1 cellular context compared by ENCODE assay signal in the genomic region with DNA sequence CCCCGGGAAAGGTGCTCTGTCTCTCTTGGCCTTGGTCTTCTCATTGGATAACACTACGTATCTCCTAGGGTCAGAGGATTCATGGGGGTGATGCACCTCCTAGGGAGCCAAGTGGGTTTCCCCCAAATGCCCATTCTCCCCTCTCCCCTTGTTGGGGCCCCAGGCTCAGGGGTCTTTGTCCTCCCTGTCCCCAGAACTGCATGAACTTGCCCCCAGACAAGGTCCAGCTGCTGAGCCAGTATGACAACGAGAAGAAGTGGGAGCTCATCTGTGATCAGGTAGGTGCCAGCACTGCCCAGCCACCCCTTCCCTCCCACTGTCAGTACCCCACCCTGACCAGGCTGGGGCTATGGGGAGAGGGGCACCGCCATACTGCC.
TF ChIP-seq lines count a peak whose summit lies in the region.

No MANE protein-coding gene starts in this region.

TF ChIP-seq in GM23338, 12 proteins besides CTCF, POLR2A, EP300 and RAD21:
- TF ChIP-seq, protein P1, sequence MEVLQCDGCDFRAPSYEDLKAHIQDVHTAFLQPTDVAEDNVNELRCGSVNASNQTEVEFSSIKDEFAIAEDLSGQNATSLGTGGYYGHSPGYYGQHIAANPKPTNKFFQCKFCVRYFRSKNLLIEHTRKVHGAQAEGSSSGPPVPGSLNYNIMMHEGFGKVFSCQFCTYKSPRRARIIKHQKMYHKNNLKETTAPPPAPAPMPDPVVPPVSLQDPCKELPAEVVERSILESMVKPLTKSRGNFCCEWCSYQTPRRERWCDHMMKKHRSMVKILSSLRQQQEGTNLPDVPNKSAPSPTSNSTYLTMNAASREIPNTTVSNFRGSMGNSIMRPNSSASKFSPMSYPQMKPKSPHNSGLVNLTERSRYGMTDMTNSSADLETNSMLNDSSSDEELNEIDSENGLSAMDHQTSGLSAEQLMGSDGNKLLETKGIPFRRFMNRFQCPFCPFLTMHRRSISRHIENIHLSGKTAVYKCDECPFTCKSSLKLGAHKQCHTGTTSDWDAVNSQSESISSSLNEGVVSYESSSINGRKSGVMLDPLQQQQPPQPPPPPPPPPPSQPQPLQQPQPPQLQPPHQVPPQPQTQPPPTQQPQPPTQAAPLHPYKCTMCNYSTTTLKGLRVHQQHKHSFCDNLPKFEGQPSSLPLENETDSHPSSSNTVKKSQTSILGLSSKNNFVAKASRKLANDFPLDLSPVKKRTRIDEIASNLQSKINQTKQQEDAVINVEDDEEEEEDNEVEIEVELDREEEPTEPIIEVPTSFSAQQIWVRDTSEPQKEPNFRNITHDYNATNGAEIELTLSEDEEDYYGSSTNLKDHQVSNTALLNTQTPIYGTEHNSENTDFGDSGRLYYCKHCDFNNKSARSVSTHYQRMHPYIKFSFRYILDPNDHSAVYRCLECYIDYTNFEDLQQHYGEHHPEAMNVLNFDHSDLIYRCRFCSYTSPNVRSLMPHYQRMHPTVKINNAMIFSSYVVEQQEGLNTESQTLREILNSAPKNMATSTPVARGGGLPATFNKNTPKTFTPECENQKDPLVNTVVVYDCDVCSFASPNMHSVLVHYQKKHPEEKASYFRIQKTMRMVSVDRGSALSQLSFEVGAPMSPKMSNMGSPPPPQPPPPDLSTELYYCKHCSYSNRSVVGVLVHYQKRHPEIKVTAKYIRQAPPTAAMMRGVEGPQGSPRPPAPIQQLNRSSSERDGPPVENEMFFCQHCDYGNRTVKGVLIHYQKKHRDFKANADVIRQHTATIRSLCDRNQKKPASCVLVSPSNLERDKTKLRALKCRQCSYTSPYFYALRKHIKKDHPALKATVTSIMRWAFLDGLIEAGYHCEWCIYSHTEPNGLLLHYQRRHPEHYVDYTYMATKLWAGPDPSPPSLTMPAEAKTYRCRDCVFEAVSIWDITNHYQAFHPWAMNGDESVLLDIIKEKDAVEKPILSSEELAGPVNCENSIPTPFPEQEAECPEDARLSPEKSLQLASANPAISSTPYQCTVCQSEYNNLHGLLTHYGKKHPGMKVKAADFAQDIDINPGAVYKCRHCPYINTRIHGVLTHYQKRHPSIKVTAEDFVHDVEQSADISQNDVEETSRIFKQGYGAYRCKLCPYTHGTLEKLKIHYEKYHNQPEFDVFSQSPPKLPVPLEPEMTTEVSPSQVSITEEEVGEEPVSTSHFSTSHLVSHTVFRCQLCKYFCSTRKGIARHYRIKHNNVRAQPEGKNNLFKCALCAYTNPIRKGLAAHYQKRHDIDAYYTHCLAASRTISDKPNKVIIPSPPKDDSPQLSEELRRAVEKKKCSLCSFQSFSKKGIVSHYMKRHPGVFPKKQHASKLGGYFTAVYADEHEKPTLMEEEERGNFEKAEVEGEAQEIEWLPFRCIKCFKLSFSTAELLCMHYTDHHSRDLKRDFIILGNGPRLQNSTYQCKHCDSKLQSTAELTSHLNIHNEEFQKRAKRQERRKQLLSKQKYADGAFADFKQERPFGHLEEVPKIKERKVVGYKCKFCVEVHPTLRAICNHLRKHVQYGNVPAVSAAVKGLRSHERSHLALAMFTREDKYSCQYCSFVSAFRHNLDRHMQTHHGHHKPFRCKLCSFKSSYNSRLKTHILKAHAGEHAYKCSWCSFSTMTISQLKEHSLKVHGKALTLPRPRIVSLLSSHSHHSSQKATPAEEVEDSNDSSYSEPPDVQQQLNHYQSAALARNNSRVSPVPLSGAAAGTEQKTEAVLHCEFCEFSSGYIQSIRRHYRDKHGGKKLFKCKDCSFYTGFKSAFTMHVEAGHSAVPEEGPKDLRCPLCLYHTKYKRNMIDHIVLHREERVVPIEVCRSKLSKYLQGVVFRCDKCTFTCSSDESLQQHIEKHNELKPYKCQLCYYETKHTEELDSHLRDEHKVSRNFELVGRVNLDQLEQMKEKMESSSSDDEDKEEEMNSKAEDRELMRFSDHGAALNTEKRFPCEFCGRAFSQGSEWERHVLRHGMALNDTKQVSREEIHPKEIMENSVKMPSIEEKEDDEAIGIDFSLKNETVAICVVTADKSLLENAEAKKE (CRISPR knock-in tag; IDR thresholded peaks at IDR 0.05) = no peak
- TF ChIP-seq ZNF114 (CRISPR knock-in tag; IDR thresholded peaks at IDR 0.05) (no peak), POLR2AphosphoS5 (IDR thresholded peaks at IDR 0.05; ENCODE audit: low read depth) (no peak), CREB1 (CRISPR knock-in tag; IDR thresholded peaks at IDR 0.05; ENCODE audit: low read depth) (no peak), NANOG (IDR thresholded peaks at IDR 0.05; ENCODE audit: borderline replicate concordance) (no peak), EZH2 (IDR thresholded peaks at IDR 0.05; ENCODE audit: low read depth, unreplicated experiment) (no peak), EZH2phosphoT487 (IDR thresholded peaks at IDR 0.05; ENCODE audit: unreplicated experiment) (no peak), JUNB (IDR thresholded peaks at IDR 0.05; ENCODE audit: unreplicated experiment) (no peak), ZNF331 (CRISPR knock-in tag; IDR thresholded peaks at IDR 0.05; ENCODE audit: low read depth) (no peak), STAT1 (IDR thresholded peaks at IDR 0.05; ENCODE audit: unreplicated experiment) (no peak)
- TF ChIP-seq, protein P2, sequence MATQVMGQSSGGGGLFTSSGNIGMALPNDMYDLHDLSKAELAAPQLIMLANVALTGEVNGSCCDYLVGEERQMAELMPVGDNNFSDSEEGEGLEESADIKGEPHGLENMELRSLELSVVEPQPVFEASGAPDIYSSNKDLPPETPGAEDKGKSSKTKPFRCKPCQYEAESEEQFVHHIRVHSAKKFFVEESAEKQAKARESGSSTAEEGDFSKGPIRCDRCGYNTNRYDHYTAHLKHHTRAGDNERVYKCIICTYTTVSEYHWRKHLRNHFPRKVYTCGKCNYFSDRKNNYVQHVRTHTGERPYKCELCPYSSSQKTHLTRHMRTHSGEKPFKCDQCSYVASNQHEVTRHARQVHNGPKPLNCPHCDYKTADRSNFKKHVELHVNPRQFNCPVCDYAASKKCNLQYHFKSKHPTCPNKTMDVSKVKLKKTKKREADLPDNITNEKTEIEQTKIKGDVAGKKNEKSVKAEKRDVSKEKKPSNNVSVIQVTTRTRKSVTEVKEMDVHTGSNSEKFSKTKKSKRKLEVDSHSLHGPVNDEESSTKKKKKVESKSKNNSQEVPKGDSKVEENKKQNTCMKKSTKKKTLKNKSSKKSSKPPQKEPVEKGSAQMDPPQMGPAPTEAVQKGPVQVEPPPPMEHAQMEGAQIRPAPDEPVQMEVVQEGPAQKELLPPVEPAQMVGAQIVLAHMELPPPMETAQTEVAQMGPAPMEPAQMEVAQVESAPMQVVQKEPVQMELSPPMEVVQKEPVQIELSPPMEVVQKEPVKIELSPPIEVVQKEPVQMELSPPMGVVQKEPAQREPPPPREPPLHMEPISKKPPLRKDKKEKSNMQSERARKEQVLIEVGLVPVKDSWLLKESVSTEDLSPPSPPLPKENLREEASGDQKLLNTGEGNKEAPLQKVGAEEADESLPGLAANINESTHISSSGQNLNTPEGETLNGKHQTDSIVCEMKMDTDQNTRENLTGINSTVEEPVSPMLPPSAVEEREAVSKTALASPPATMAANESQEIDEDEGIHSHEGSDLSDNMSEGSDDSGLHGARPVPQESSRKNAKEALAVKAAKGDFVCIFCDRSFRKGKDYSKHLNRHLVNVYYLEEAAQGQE (IDR thresholded peaks at IDR 0.05; ENCODE audit: unreplicated experiment) = no peak
- TF ChIP-seq, protein P3, sequence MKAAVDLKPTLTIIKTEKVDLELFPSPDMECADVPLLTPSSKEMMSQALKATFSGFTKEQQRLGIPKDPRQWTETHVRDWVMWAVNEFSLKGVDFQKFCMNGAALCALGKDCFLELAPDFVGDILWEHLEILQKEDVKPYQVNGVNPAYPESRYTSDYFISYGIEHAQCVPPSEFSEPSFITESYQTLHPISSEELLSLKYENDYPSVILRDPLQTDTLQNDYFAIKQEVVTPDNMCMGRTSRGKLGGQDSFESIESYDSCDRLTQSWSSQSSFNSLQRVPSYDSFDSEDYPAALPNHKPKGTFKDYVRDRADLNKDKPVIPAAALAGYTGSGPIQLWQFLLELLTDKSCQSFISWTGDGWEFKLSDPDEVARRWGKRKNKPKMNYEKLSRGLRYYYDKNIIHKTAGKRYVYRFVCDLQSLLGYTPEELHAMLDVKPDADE (IDR thresholded peaks at IDR 0.05) = no peak
